In genomic region chr11:134393638-134394037, GRCh38 we compare ENCODE assay signal across 12 cellular contexts. TPM values are rescaled to one million over a fixed set of nuclear protein-coding genes. Genes with fewer than 3 reads are reported as not detected.
DNase-seq lines count a peak whose midpoint lies in the region; ATAC-seq and TF ChIP-seq lines count a peak whose summit lies in the region.
"Had no signal": no experiment of that assay in that cellular context is flagged by ENCODE, and none has a peak within 500 bp of the region (broad histone marks: within the 10 kb centered on the region; RNA-seq: fewer than 3 reads in every experiment).

No MANE protein-coding gene starts in this region.

- no peak for TF ChIP-seq POLR2A in NB4 (IDR thresholded peaks at IDR 0.05; ENCODE audit: extremely low read depth, insufficient read length)
- TF ChIP-seq POLR2A in GM18505 (IDR thresholded peaks at IDR 0.05; ENCODE audit: borderline replicate concordance, extremely low read depth, insufficient read depth, insufficient read length): no peak

- H3K9ac ChIP-seq in endodermal cell (ENCODE audit: extremely low read depth, low read length, poor library complexity, severe bottlenecking): no peak overlapping the region

- H3K27me3 ChIP-seq in endodermal cell (ENCODE audit: control insufficient read depth, insufficient read depth, low read length, poor library complexity, severe bottlenecking): no peaks in the 10 kb centered on the region
- H3K27me3 ChIP-seq: SJSA1 had no signal

- H3K9me3 Mint-ChIP-seq in endodermal cell: no peaks in the 10 kb centered on the region
- no peaks in the 10 kb centered on the region for H3K9me3 Mint-ChIP-seq in neural crest cell

- DNase-seq in D341Med (ENCODE audit: low spot score) (peak; percentile 78), NB4 (ENCODE audit: low read depth) (peak; percentile 36), endodermal cell (peak; percentile 74), neural crest cell (ENCODE audit: low read depth, low spot score) (peak; percentile 25)
- DNase-seq: aorta; EL; stimulated activated CD4-positive, alpha-beta T cell treated with anti-CD3 and anti-CD28 coated beads, Interleukin-4, amount 100 ng/mL, for 1 hour had no signal

- 67 to 72% methylated on average over 10 to 14 of the region's 14 CpGs for WGBS in endodermal cell (ENCODE audit: insufficient coverage in 1 of 2, insufficient read length in 1 of 2), 2 experiments

- ATAC-seq in HG03432 (IDR thresholded peaks at IDR 0.05; ENCODE audit: unreplicated experiment) (no peak), GM19467 (IDR thresholded peaks at IDR 0.05; ENCODE audit: unreplicated experiment) (no peak), GM18505 (IDR thresholded peaks at IDR 0.05; ENCODE audit: unreplicated experiment) (no peak), HG03378 (IDR thresholded peaks at IDR 0.05; ENCODE audit: unreplicated experiment) (no peak)

- TF ChIP-seq CTCF in NB4 (IDR thresholded peaks at IDR 0.05; ENCODE audit: low read depth, low read length): no peak
- TF ChIP-seq CTCF in endodermal cell (conservative IDR thresholded peaks at IDR 0.05): peak; percentile 72
- peak; percentile 49 for TF ChIP-seq CTCF in neural crest cell (conservative IDR thresholded peaks at IDR 0.05)

- H3K9me3 ChIP-seq in endodermal cell (ENCODE audit: control insufficient read depth, low read length): no peaks in the 10 kb centered on the region
- H3K9me3 ChIP-seq: SJSA1 had no signal

- H3K4me3 ChIP-seq in NB4 (ENCODE audit: low read depth, low read length) (no peak overlapping the region), endodermal cell (ENCODE audit: low read length) (no peak overlapping the region)
- H3K4me3 ChIP-seq: SJSA1 had no signal

- H3K4me3 Mint-ChIP-seq in endodermal cell (no peak overlapping the region), neural crest cell (no peak overlapping the region)

- H3K27ac ChIP-seq in endodermal cell (ENCODE audit: low read depth, low read length): peak overlapping the region; percentile 38
- H3K27ac ChIP-seq: SJSA1 had no signal

- H3K27ac Mint-ChIP-seq in endodermal cell: no peak overlapping the region
- H3K27ac Mint-ChIP-seq in neural crest cell (ENCODE audit: unreplicated experiment): no peak overlapping the region

- H3K4me1 Mint-ChIP-seq in endodermal cell (no peaks in the 10 kb centered on the region), neural crest cell (peaks cover 9% of the 10 kb centered on the region)

- no peaks in the 10 kb centered on the region for H3K4me1 ChIP-seq in endodermal cell (ENCODE audit: control insufficient read depth, insufficient read depth, low read length)
- H3K4me1 ChIP-seq: SJSA1 had no signal

- no peaks in the 10 kb centered on the region for H3K36me3 ChIP-seq in endodermal cell (ENCODE audit: control insufficient read depth, insufficient read depth, low read length)
- H3K36me3 ChIP-seq: SJSA1 had no signal

- H3K27me3 Mint-ChIP-seq in endodermal cell (ENCODE audit: insufficient read depth) (no peaks in the 10 kb centered on the region), neural crest cell (ENCODE audit: low read depth) (no peaks in the 10 kb centered on the region)

- H3K36me3 Mint-ChIP-seq in endodermal cell (ENCODE audit: low read depth): no peaks in the 10 kb centered on the region
- no peaks in the 10 kb centered on the region for H3K36me3 Mint-ChIP-seq in neural crest cell (ENCODE audit: low read depth)

RNA-seq across cellular contexts. Expression of gene B3GAT1, which starts 18.4 kb away (rescaled TPM):
- 10 to 100 TPM; 20.6 to 29.5 TPM for total RNA-seq in endodermal cell
- polyA plus RNA-seq in endodermal cell (2013, experiment 1 of 2): 28.8 TPM
- polyA plus RNA-seq in endodermal cell (2013, experiment 2 of 2): 26.2 TPM
- 31.8 and 32.3 TPM in 2 replicates for total RNA-seq in neural crest cell
- total RNA-seq: SJSA1 had no signal
- polyA plus RNA-seq: aorta had no signal

Comparison
In these comparisons a context has a peak if more than half of its experiments do, and no peak if none do; other contexts are left out.
1. DNase-seq: peak in every context shown above with its lines; median percentile 78 in D341Med; 74 in endodermal cell; 36 in NB4; 25 in neural crest cell.